In genomic region chr17:2368383-2368782, GRCh38 we compare ENCODE assay signal across 17 cellular contexts. TPM values are rescaled to one million over a fixed set of nuclear protein-coding genes. Genes with fewer than 3 reads are reported as not detected.
DNase-seq lines count a peak whose midpoint lies in the region; TF ChIP-seq lines count a peak whose summit lies in the region.
"Had no signal": no experiment of that assay in that cellular context is flagged by ENCODE, and none has a peak within 500 bp of the region (broad histone marks: within the 10 kb centered on the region; RNA-seq: fewer than 3 reads in every experiment).

No MANE protein-coding gene starts in this region.

- peaks cover 54% of the 10 kb centered on the region for H3K4me1 ChIP-seq in left ventricle myocardium inferior
- peaks cover 38% of the 10 kb centered on the region for H3K4me1 ChIP-seq in stomach smooth muscle (ENCODE audit: control insufficient read depth, insufficient read depth, low read length)
- no peaks in the 10 kb centered on the region for H3K4me1 ChIP-seq in testis
- H3K4me1 ChIP-seq: Peyer's patch had no signal

- no peak overlapping the region for H3K4me3 ChIP-seq in left ventricle myocardium inferior
- no peak overlapping the region for H3K4me3 ChIP-seq in stomach smooth muscle (ENCODE audit: low read length in 2 of 2)
- no peak overlapping the region for H3K4me3 ChIP-seq in testis
- H3K4me3 ChIP-seq: Peyer's patch, SK-N-MC had no signal

- H3K9me3 ChIP-seq in left ventricle myocardium inferior (replicated peaks) (no peaks in the 10 kb centered on the region), stomach smooth muscle (ENCODE audit: control insufficient read depth in 2 of 2, low read length in 2 of 2) (no peaks in the 10 kb centered on the region), testis (no peaks in the 10 kb centered on the region)
- H3K9me3 ChIP-seq: Peyer's patch had no signal

- TF ChIP-seq CTCF in left ventricle myocardium inferior (IDR thresholded peaks at IDR 0.05; ENCODE audit: borderline replicate concordance) (no peak), testis (IDR thresholded peaks at IDR 0.05) (no peak)

- H3K9ac ChIP-seq in stomach smooth muscle (ENCODE audit: low read length in 2 of 2), result no peak overlapping the region

- TF ChIP-seq POLR2A in testis (IDR thresholded peaks at IDR 0.05), result no peak

- peaks cover 35% of the 10 kb centered on the region for H3K36me3 ChIP-seq in left ventricle myocardium inferior
- H3K36me3 ChIP-seq in stomach smooth muscle (ENCODE audit: control insufficient read depth in 2 of 2, insufficient read depth in 2 of 2, low read length in 2 of 2), result peaks cover 18 to 28% of the 10 kb centered on the region in 2 donors
- no peaks in the 10 kb centered on the region for H3K36me3 ChIP-seq in testis (ENCODE audit: low read depth, missing control alignments)

- intact Hi-C loops in left ventricle myocardium inferior (cut with micrococcal nuclease), result no loop called here
- intact Hi-C loops in testis (cut with DNase I; ENCODE audit: low total_unique reads), result no loop called here

- peak; percentile 64 for DNase-seq in DMS 273 treated with DMSO at 0.1 percent for 48 hours (lab: John Stamatoyannopoulos, UW)
- DNase-seq in NCI-H2171 treated with DMSO at 0.1 percent for 48 hours (lab: John Stamatoyannopoulos, UW), result peak; percentile 39
- no peak for DNase-seq in left ventricle myocardium inferior
- DNase-seq in activated effector memory CD4-positive, alpha-beta T cell treated with anti-CD3 and anti-CD28 coated beads, Interleukin-2, amount 50 U/mL, for 16 hours, result no peak
- no peak for DNase-seq in stimulated activated CD4-positive, alpha-beta T cell treated with anti-CD3 and anti-CD28 coated beads, Interleukin-2, amount 100 ng/mL, for 24 hours
- DNase-seq in testis, result no peak
- DNase-seq: DND-41, H9, IMR-90, NCI-H1417, NCI-H1930, NCI-H526, Peyer's patch, SHP77 had no signal

- H3K27me3 ChIP-seq in left ventricle myocardium inferior (ENCODE audit: low read depth), result no peaks in the 10 kb centered on the region
- H3K27me3 ChIP-seq in stomach smooth muscle (ENCODE audit: control insufficient read depth in 1 of 2, insufficient read depth in 2 of 2, low read length in 2 of 2), result no peaks in the 10 kb centered on the region
- H3K27me3 ChIP-seq in testis, result no peaks in the 10 kb centered on the region
- H3K27me3 ChIP-seq: Peyer's patch had no signal

- WGBS in testis, 2 donors, result 87 to 93% methylated on average over 5 to 8 of the region's 8 CpGs

- peak overlapping the region; percentile 38 for H3K27ac ChIP-seq in left ventricle myocardium inferior (replicated peaks)
- peak overlapping the region; percentile 49 for H3K27ac ChIP-seq in stomach smooth muscle (ENCODE audit: low read length)
- no peak overlapping the region for H3K27ac ChIP-seq in testis
- H3K27ac ChIP-seq: C4-2B, Peyer's patch, SK-N-MC had no signal

RNA-seq across cellular contexts. Expression of gene SGSM2, which starts 31.1 kb away (rescaled TPM):
- total RNA-seq in left ventricle myocardium inferior (24.5 TPM), testis (10 to 100 TPM; 80.5 to 88.9 TPM)
- polyA plus RNA-seq in testis (ENCODE audit: insufficient read depth, low read depth, low replicate concordance), result 54.1 TPM

RNA-seq across cellular contexts. Expression of gene TSR1, which starts 32.1 kb away (rescaled TPM):
- total RNA-seq in left ventricle myocardium inferior (19.0 TPM), testis (10 to 100 TPM; 48.9 to 56.2 TPM)
- polyA plus RNA-seq in testis (ENCODE audit: insufficient read depth, low read depth, low replicate concordance), result 39.2 TPM

RNA-seq across cellular contexts. Expression of gene MNT, which starts 32.5 kb away (rescaled TPM):
- total RNA-seq in left ventricle myocardium inferior (9.9 TPM), testis (10 to 100 TPM; 46.3 to 67.7 TPM)
- 27.9 TPM for polyA plus RNA-seq in testis (ENCODE audit: insufficient read depth, low read depth, low replicate concordance)

Comparison
In these comparisons a context has a peak if more than half of its experiments do, and no peak if none do; other contexts are left out.
1. DNase-seq: peak in DMS 273 treated with DMSO at 0.1 percent for 48 hours (single experiment) and NCI-H2171 treated with DMSO at 0.1 percent for 48 hours (single experiment); none in left ventricle myocardium inferior (single experiment), activated effector memory CD4-positive, alpha-beta T cell treated with anti-CD3 and anti-CD28 coated beads, Interleukin-2, amount 50 U/mL, for 16 hours (single experiment), stimulated activated CD4-positive, alpha-beta T cell treated with anti-CD3 and anti-CD28 coated beads, Interleukin-2, amount 100 ng/mL, for 24 hours (0 of 2) and testis (single experiment).
2. H3K27ac ChIP-seq: peak in left ventricle myocardium inferior (single experiment) and stomach smooth muscle (single experiment); none in testis (0 of 2).